9 cellular contexts compared by ENCODE assay signal in genomic region chr2:63562751-63563150, GRCh38.
"Had no signal": no experiment of that assay in that cellular context is flagged by ENCODE, and none has a peak within 500 bp of the region (broad histone marks: within the 10 kb centered on the region; RNA-seq: fewer than 3 reads in every experiment).

No MANE protein-coding gene starts in this region.

- H3K27ac ChIP-seq: GM23248 had no signal

- DNase-seq: GM23248, GOT3, H7, HFFc6, IMR-90 had no signal

- H3K36me3 ChIP-seq: HAP-1 had no signal

- FAIRE-seq: HTR-8/SVneo, K562 had no signal

- H3K4me1 ChIP-seq: HAP-1 had no signal

- H3K4me3 ChIP-seq: GM23248, HAP-1, K562 had no signal

- ATAC-seq: HCT116, K562 had no signal
